ENCODE assay signal across 12 cellular contexts in genomic region chr14:100532154-100532915, GRCh38. TPM values are rescaled to one million over a fixed set of nuclear protein-coding genes. Genes with fewer than 3 reads are reported as not detected.
DNase-seq lines count a peak whose midpoint lies in the region; ATAC-seq and TF ChIP-seq lines count a peak whose summit lies in the region.
"Had no signal": no experiment of that assay in that cellular context is flagged by ENCODE, and none has a peak within 500 bp of the region (broad histone marks: within the 10 kb centered on the region; RNA-seq: fewer than 3 reads in every experiment).

No MANE protein-coding gene starts in this region.

- no peak for DNase-seq in AG04450 (ENCODE audit: low read depth, low spot score)
- peak; percentile 38 for DNase-seq in EH (ENCODE audit: low read depth)
- peak; percentile 11 for DNase-seq in amniotic epithelial cell (ENCODE audit: low read depth)
- DNase-seq in lung (ENCODE audit: low spot score) = peak; percentile 24
- DNase-seq in epidermal melanocyte (ENCODE audit: insufficient read length, low spot score) = no peak
- no peak for DNase-seq in NCI-H187 (lab: John Stamatoyannopoulos, UW)
- DNase-seq in HCEC 1CT = no peak
- DNase-seq: NCI-H1048, NCI-H510A treated with DMSO at 0.1 percent for 48 hours, SHP77 treated with DMSO at 0.1 percent for 48 hours had no signal

- peak overlapping the region; percentile 11 for H3K27ac ChIP-seq in AG04450 (ENCODE audit: low read depth, low read length)
- H3K27ac ChIP-seq in lung (ENCODE audit: low read depth in 1 of 2, low read length in 1 of 2) = no peak overlapping the region
- H3K27ac ChIP-seq: GM23248 had no signal

- H3K9me3 ChIP-seq in AG04450 (ENCODE audit: control insufficient read depth, insufficient read depth, low read length) (no peaks in the 10 kb centered on the region), lung (ENCODE audit: control insufficient read depth in 2 of 2, insufficient read depth in 1 of 2, low read length in 1 of 2) (no peaks in the 10 kb centered on the region)

- H3K27me3 ChIP-seq in AG04450 (ENCODE audit: control insufficient read depth, insufficient read depth, low read length) (no peaks in the 10 kb centered on the region), lung (ENCODE audit: control insufficient read depth, insufficient read depth) (no peaks in the 10 kb centered on the region)

- TF ChIP-seq CTCF in AG04450 (IDR thresholded peaks at IDR 0.05; ENCODE audit: low read depth, low read length) (no peak), lung (IDR thresholded peaks at IDR 0.05; ENCODE audit: control extremely low read depth, extremely low read depth) (no peak)

- whole genome bisulfite sequencing in lung, 2 donors = 65 to 80% methylated on average over 13 of the region's 13 CpGs

- CTCF ChIA-PET in AG04450 (lab: Charles Lee) = interaction anchor here (0.6 to 1.4 kb wide), 2 partner anchors 25 to 148 kb away, joined by 4 to 5 read pairs; no protein-coding TSS in a partner anchor

- POLR2A ChIA-PET in AG04450 (lab: Yijun Ruan, JAX) = no interaction called here

- peaks cover 3 to 21% of the 10 kb centered on the region in 2 donors for H3K36me3 ChIP-seq in lung (ENCODE audit: control insufficient read depth in 2 of 2, insufficient read depth in 2 of 2, low read length in 2 of 2)

- H3K4me1 ChIP-seq in lung (ENCODE audit: control insufficient read depth in 2 of 2, insufficient read depth in 2 of 2, low read length in 2 of 2) = peaks cover 0 to 2% of the 10 kb centered on the region in 2 donors

- ATAC-seq in lung (ENCODE audit: insufficient read depth, low FRiP score) (no peak), HG03520 (IDR thresholded peaks at IDR 0.05; ENCODE audit: unreplicated experiment) (no peak)

- H3K4me3 ChIP-seq in AG04450 (ENCODE audit: low read depth, low read length) (no peak overlapping the region), lung (no peak overlapping the region)
- H3K4me3 ChIP-seq: GM23248 had no signal

RNA-seq across cellular contexts. Expression of gene BEGAIN, which starts 54.9 kb away (rescaled TPM):
- polyA plus RNA-seq in AG04450 (2011; rRNA removed) = 0.16 and 0.48 TPM in 2 replicates
- polyA minus RNA-seq in AG04450 (2011; rRNA and poly(A)+ RNA removed) = 0.78 and 0.87 TPM in 2 replicates
- 1 to 10 TPM; 1.3 to 1.6 TPM for total RNA-seq in lung
- 1 to 10 TPM in 1 of 2 donors, under 1 TPM in 1; 0.27 to 1.3 TPM for polyA plus RNA-seq in lung

Comparison
In these comparisons a context has a peak if more than half of its experiments do, and no peak if none do; other contexts are left out.
1. DNase-seq: peak in EH (single experiment), amniotic epithelial cell (single experiment) and lung (single experiment); none in AG04450 (single experiment), epidermal melanocyte (single experiment), NCI-H187 (0 of 2) and HCEC 1CT (single experiment).